Comparison of ENCODE assay signal across 13 cellular contexts in the genomic region with DNA sequence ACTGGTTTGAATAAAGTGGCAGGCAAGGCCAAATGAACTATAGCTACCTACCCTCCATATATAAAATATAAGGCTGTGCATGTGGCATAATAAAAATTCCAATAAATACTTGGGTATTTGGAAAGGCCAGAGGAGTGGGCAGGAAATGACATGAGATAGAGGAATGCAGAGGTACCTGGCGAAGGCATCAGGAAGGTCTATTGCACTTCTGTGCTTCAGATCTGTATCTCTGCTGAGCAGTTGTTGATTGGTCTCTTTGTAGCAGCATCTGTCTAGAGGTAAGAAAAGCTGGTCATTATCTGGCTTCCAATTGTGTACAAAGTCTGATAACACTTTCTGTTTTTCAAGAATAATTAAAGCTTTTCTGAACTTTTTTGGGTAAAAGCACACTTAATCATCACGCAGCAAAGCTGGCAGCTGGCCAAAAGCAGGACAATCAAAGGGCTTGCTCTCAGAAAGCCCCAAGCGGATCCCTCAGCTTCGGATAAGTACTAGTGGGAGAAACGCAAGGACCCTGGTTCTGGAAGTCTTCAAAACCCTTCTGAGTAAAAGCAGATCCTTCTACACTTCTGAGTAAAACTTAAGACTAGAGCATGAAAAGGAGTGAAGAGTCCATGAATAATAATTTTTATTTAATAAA.
DNase-seq lines count a peak whose midpoint lies in the region; ATAC-seq and TF ChIP-seq lines count a peak whose summit lies in the region.
"Had no signal": no experiment of that assay in that cellular context is flagged by ENCODE, and none has a peak within 500 bp of the region (broad histone marks: within the 10 kb centered on the region; RNA-seq: fewer than 3 reads in every experiment).

No MANE protein-coding gene starts in this region.

- no peak overlapping the region for H3K27ac ChIP-seq in A673 (ENCODE audit: low read depth, low read length, poor library complexity, severe bottlenecking)
- H3K27ac ChIP-seq: parathyroid adenoma, suprapubic skin had no signal

- no TSS peak for BruUV-seq in A673 (replicated peaks; lab: Mats Ljungman, UMichigan)

- DNase-seq in A673 (ENCODE audit: low spot score) (peak; percentile 10), NCI-H226 (peak; percentile 53), epithelial cell of esophagus (ENCODE audit: low read depth) (peak; percentile 63), medulla oblongata (ENCODE audit: extremely low spot score) (peak; percentile 2), DMS114 treated with DMSO at 0.1 percent for 48 hours (lab: John Stamatoyannopoulos, UW; ENCODE audit: unreplicated experiment) (no peak), SK-N-DZ (ENCODE audit: low spot score) (no peak)
- DNase-seq in stimulated activated CD4-positive, alpha-beta T cell treated with anti-CD3 and anti-CD28 coated beads, Interleukin-1b, Interleukin-23, amount 100 ng/mL, for 48 hours, result no peak
- DNase-seq: activated CD4-positive, alpha-beta T cell treated with anti-CD3 and anti-CD28 coated beads for 48 hours; activated T-cell treated with anti-CD3 and anti-CD28 coated beads, Interleukin-2, amount 50 U/mL, for 24 hours; HFFc6 had no signal

- CTCF ChIA-PET in A673 (lab: Charles Lee), result no interaction called here

- no peak for TF ChIP-seq CTCF in A673 (conservative IDR thresholded peaks at IDR 0.05; ENCODE audit: low read depth, low read length)
- TF ChIP-seq CTCF in epithelial cell of esophagus (IDR thresholded peaks at IDR 0.05; ENCODE audit: insufficient read depth, low read depth, low read length, missing control alignments), result no peak

- H3K27me3 ChIP-seq in A673 (replicated peaks; ENCODE audit: insufficient read depth, low read depth, low read length, poor library complexity), result peaks cover 28% of the 10 kb centered on the region
- H3K27me3 ChIP-seq: suprapubic skin had no signal

- ATAC-seq in HG03175 (IDR thresholded peaks at IDR 0.05; ENCODE audit: unreplicated experiment), result no peak

- no peaks in the 10 kb centered on the region for H3K9me3 ChIP-seq in A673 (ENCODE audit: low read depth, low read length, poor library complexity, severe bottlenecking)
- H3K9me3 ChIP-seq: suprapubic skin had no signal

- POLR2A ChIA-PET in A673 (lab: Charles Lee; ENCODE audit: low non-redundant PET), result no interaction called here

- intact Hi-C loops in A673 (cut with micrococcal nuclease; ENCODE audit: unreplicated experiment), result no loop called here

- H3K36me3 ChIP-seq in A673 (ENCODE audit: insufficient read depth, low read length, poor library complexity, severe bottlenecking), result no peaks in the 10 kb centered on the region
- H3K36me3 ChIP-seq: suprapubic skin had no signal

- H3K4me3 ChIP-seq in A673 (ENCODE audit: low read depth, low read length, poor library complexity, severe bottlenecking), result no peak overlapping the region
- no peak overlapping the region for H3K4me3 ChIP-seq in epithelial cell of esophagus (ENCODE audit: low read length)
- H3K4me3 ChIP-seq: suprapubic skin had no signal

- no peaks in the 10 kb centered on the region for H3K4me1 ChIP-seq in A673 (ENCODE audit: insufficient read depth, low read length, poor library complexity, severe bottlenecking)
- H3K4me1 ChIP-seq: parathyroid adenoma, suprapubic skin had no signal

Comparison
In these comparisons a context has a peak if more than half of its experiments do, and no peak if none do; other contexts are left out.
1. DNase-seq: peak in A673 (single experiment), NCI-H226 (single experiment), epithelial cell of esophagus (single experiment) and medulla oblongata (single experiment); none in DMS114 treated with DMSO at 0.1 percent for 48 hours (single experiment), stimulated activated CD4-positive, alpha-beta T cell treated with anti-CD3 and anti-CD28 coated beads, Interleukin-1b, Interleukin-23, amount 100 ng/mL, for 48 hours (single experiment) and SK-N-DZ (single experiment).